In the genomic region with DNA sequence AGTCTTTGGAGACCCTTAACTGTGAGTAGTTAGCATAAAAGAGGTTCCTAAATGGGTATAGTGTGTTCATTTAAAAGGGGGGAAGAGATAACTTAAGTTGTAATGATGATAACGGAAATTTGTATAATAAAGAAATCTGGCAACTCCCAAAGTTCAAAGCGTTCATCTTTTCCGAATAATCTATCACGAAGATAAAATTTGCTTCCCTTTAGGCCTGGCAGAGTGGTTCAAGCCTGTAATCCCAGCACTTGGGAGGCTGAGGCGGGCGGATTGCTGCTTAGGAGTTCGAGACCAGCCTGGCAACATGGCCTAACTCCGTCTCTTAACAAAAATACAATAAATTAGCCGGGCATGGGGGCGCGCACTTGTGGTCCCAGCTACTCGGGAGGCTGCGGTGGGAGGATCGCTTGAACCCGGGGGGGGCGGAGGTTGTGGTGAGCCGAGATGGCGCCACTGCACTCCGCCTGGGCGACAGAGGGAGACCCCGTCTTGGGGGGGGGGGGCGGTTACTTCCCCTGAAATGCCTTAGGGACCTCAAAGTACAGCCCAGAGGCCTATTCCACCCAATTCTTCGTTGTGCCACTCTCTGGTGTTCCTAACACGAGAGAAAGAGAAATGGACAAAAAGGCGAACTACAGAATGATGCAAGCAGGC, we compare ENCODE assay signal across 8 cellular contexts. TPM values are rescaled to one million over a fixed set of nuclear protein-coding genes. Genes with fewer than 3 reads are reported as not detected.
DNase-seq lines count a peak whose midpoint lies in the region; ATAC-seq and TF ChIP-seq lines count a peak whose summit lies in the region.

No MANE protein-coding gene starts in this region.

- peak overlapping the region; percentile 100 for H3K4me3 Mint-ChIP-seq in endodermal cell
- H3K4me3 Mint-ChIP-seq in naive thymus-derived CD8-positive, alpha-beta T cell = peak overlapping the region; percentile 95 to 100 (median 97)

- POLR2A ChIA-PET in naive thymus-derived CD8-positive, alpha-beta T cell (lab: Charles Lee) = interaction anchor here (0.6 to 2.4 kb wide), 12 partner anchors 9 to 1006 kb away, joined by 3 to 24 read pairs (median 6); a partner anchor contains a TSS

- H3K9me3 ChIP-seq in endodermal cell (ENCODE audit: control insufficient read depth, low read length) = no peaks in the 10 kb centered on the region

- H3K27me3 Mint-ChIP-seq in endodermal cell (ENCODE audit: insufficient read depth) = no peaks in the 10 kb centered on the region
- H3K27me3 Mint-ChIP-seq in naive thymus-derived CD8-positive, alpha-beta T cell = peaks cover 0 to 4% (median 0%) of the 10 kb centered on the region in 5 donors

- peak overlapping the region; percentile 99 for H3K27ac Mint-ChIP-seq in endodermal cell
- peak overlapping the region; percentile 98 to 100 (median 100) for H3K27ac Mint-ChIP-seq in naive thymus-derived CD8-positive, alpha-beta T cell

- peak overlapping the region; percentile 88 for H3K4me3 ChIP-seq in endodermal cell (ENCODE audit: low read length)

- no peak for TF ChIP-seq CTCF in endodermal cell (conservative IDR thresholded peaks at IDR 0.05)

- H3K27ac ChIP-seq in endodermal cell (ENCODE audit: low read depth, low read length) (peak overlapping the region; percentile 73), temporal lobe (ENCODE audit: low read depth, low read length) (peak overlapping the region; percentile 91)

- H3K4me1 Mint-ChIP-seq in endodermal cell = peaks cover 5% of the 10 kb centered on the region
- H3K4me1 Mint-ChIP-seq in naive thymus-derived CD8-positive, alpha-beta T cell = peaks cover 23 to 62% (median 55%) of the 10 kb centered on the region in 4 donors

- H3K36me3 ChIP-seq in endodermal cell (ENCODE audit: control insufficient read depth, insufficient read depth, low read length) = peaks cover 27% of the 10 kb centered on the region

- H3K4me1 ChIP-seq in endodermal cell (ENCODE audit: control insufficient read depth, insufficient read depth, low read length) = no peaks in the 10 kb centered on the region

- H3K27me3 ChIP-seq in endodermal cell (ENCODE audit: control insufficient read depth, insufficient read depth, low read length, poor library complexity, severe bottlenecking) = no peaks in the 10 kb centered on the region

- ATAC-seq in naive thymus-derived CD8-positive, alpha-beta T cell = peak in 1 of 2 donors; percentile 9

- DNase-seq in DMS 273 (lab: John Stamatoyannopoulos, UW; ENCODE audit: unreplicated experiment) = peak; percentile 45
- no peak for DNase-seq in DMS 273 treated with DMSO at 0.1 percent for 48 hours (lab: John Stamatoyannopoulos, UW)
- DNase-seq in activated CD4-positive, alpha-beta T cell treated with anti-CD3 and anti-CD28 coated beads, Interleukin-2, amount 50 U/mL, for 48 hours = peak; percentile 45 to 55
- DNase-seq in endodermal cell = peak; percentile 67
- DNase-seq in naive thymus-derived CD8-positive, alpha-beta T cell = peak in 7 of 10 donors; percentile 10 to 66 (median 24)
- DNase-seq in mesenteric fat pad (ENCODE audit: low spot score) = no peak
- DNase-seq in KBM-7 = no peak

- peaks cover 35% of the 10 kb centered on the region for H3K36me3 Mint-ChIP-seq in endodermal cell (ENCODE audit: low read depth)
- peaks cover 16 to 40% (median 24%) of the 10 kb centered on the region in 3 donors for H3K36me3 Mint-ChIP-seq in naive thymus-derived CD8-positive, alpha-beta T cell

- in situ Hi-C loops in KBM-7 (cut with MboI; ENCODE audit: low pct_unique_long_range_greater_than_20kb, low sequenced_read_pairs) = no loop called here

- H3K9me3 Mint-ChIP-seq in endodermal cell = peaks cover 2% of the 10 kb centered on the region
- peaks cover 0 to 5% (median 0%) of the 10 kb centered on the region in 9 donors for H3K9me3 Mint-ChIP-seq in naive thymus-derived CD8-positive, alpha-beta T cell

- peak overlapping the region; percentile 80 for H3K9ac ChIP-seq in endodermal cell (ENCODE audit: extremely low read depth, low read length, poor library complexity, severe bottlenecking)

- WGBS in endodermal cell (ENCODE audit: insufficient coverage in 1 of 2, insufficient read length in 1 of 2), 2 experiments = 25 to 50% methylated on average over 12 to 24 of the region's 25 CpGs

RNA-seq across cellular contexts. Expression of a gene that starts 0.9 kb away (rescaled TPM):
- total RNA-seq in endodermal cell (10 to 100 TPM; 70.4 to 92.8 TPM), temporal lobe (132 TPM), mesenteric fat pad (117 TPM)
- 73.7 TPM for polyA plus RNA-seq in endodermal cell (2013, experiment 1 of 2)
- 76.6 TPM for polyA plus RNA-seq in endodermal cell (2013, experiment 2 of 2)
- 100 to 1,000 TPM; 332 to 395 TPM for total RNA-seq in naive thymus-derived CD8-positive, alpha-beta T cell
- 100 to 1,000 TPM; 126 to 186 (median 168) TPM for polyA plus RNA-seq in naive thymus-derived CD8-positive, alpha-beta T cell

RNA-seq across cellular contexts. Expression of a gene that starts 48.5 kb away (rescaled TPM):
- total RNA-seq in endodermal cell (10 to 100 TPM; 46.9 to 57.1 TPM), temporal lobe (96.9 TPM), mesenteric fat pad (31.0 TPM)
- 36.8 TPM for polyA plus RNA-seq in endodermal cell (2013, experiment 1 of 2)
- 39.5 TPM for polyA plus RNA-seq in endodermal cell (2013, experiment 2 of 2)
- 10 to 100 TPM; 68.1 to 71.6 TPM for total RNA-seq in naive thymus-derived CD8-positive, alpha-beta T cell
- 10 to 100 TPM; 32.0 to 38.1 (median 34.7) TPM for polyA plus RNA-seq in naive thymus-derived CD8-positive, alpha-beta T cell

Comparison
In these comparisons a context has a peak if more than half of its experiments do, and no peak if none do; other contexts are left out.
1. DNase-seq: peak in DMS 273 (single experiment), activated CD4-positive, alpha-beta T cell treated with anti-CD3 and anti-CD28 coated beads, Interleukin-2, amount 50 U/mL, for 48 hours (2 of 2), endodermal cell (single experiment) and naive thymus-derived CD8-positive, alpha-beta T cell (7 of 10); none in DMS 273 treated with DMSO at 0.1 percent for 48 hours (single experiment), mesenteric fat pad (single experiment) and KBM-7 (single experiment).